ENCODE assay signal across 34 cellular contexts in the genomic region with DNA sequence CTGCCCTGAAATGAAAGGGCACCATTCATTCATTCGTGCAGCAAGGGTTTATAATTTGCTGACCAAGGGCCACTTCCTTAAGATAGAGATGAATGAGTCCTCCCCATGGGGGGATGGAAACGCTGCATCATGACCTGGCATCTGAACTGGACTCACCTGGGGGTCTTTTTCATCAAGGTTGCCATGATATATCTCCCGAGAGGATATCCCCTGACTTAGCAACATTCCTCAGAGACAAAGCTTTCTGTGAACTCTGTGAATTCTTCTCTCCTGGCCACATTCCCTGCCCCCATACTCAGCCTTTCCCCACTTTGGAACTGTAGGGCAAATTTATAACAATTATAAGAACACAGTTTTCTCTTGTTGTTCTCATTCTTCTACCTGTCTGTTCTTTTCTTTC. TPM values are rescaled to one million over a fixed set of nuclear protein-coding genes. Genes with fewer than 3 reads are reported as not detected.
"Had no signal": no experiment of that assay in that cellular context is flagged by ENCODE, and none has a peak within 500 bp of the region (broad histone marks: within the 10 kb centered on the region; RNA-seq: fewer than 3 reads in every experiment).

No MANE protein-coding gene starts in this region.

- H3K9me3 ChIP-seq: SJCRH30 had no signal

- H3K27me3 ChIP-seq: SJCRH30 had no signal

- H3K4me1 ChIP-seq: SJCRH30 had no signal

- H3K27ac ChIP-seq: SJCRH30, SK-N-MC had no signal

- H3K4me3 Mint-ChIP-seq: activated B cell treated with CpG ODN at 0.5 μM for 24 hours; activated CD4-positive, alpha-beta memory T cell treated with anti-CD3 and anti-CD28 coated beads for 36 hours; activated naive CD4-positive, alpha-beta T cell treated with anti-CD3 and anti-CD28 coated beads for 36 hours; activated T-cell treated with anti-CD3 and anti-CD28 coated beads, Interleukin-2, amount 50 U/mL, for 4 hours; activated T-helper 1 cell treated with anti-CD3 and anti-CD28 coated beads, Interleukin-12 subunit alpha, Interleukin-12 subunit beta, Interleukin-2, Interleukin-4 antibody, amounts not matched to agents 30 ng/mL and 10 ng/mL and 1 ng/mL, durations not matched to agents 14 hours and 24 hours and 36 hours; brain had no signal

- DNase-seq: activated B cell treated with CpG ODN at 0.5 μM for 24 hours; activated CD4-positive, alpha-beta memory T cell treated with anti-CD3 and anti-CD28 coated beads for 36 hours; activated CD4-positive, alpha-beta T cell treated with anti-CD3 and anti-CD28 coated beads for 4 hours; activated CD4-positive, alpha-beta T cell treated with anti-CD3 and anti-CD28 coated beads, Interleukin-2, amount 50 U/mL, for 1 hour; activated CD4-positive, CD25-positive, alpha-beta regulatory T cell treated with anti-CD3 and anti-CD28 coated beads, Interleukin-2, amount 50 U/mL, for 72 hours; activated CD8-positive, alpha-beta memory T cell treated with anti-CD3 and anti-CD28 coated beads, Interleukin-2, amount 50 U/mL, for 4 hours; activated gamma-delta T cell treated with Interleukin-2 at 50 U/mL for 16 hours; activated naive CD4-positive, alpha-beta T cell treated with anti-CD3 and anti-CD28 coated beads for 36 hours; activated T-cell treated with anti-CD3 and anti-CD28 coated beads for 4 hours; activated T-cell treated with anti-CD3 and anti-CD28 coated beads, Interleukin-2, amount 50 U/mL, for 4 hours; anterior cingulate cortex; caudate nucleus; cerebellar nuclear complex; NCI-H1105; NCI-H1436; NCI-H1694; NCI-H1930; NCI-H2081 treated with DMSO at 0.1 percent for 48 hours; NCI-H226; NCI-H524 treated with DMSO at 0.1 percent for 48 hours; SHP77; SJCRH30; T1000 had no signal

- H3K27ac Mint-ChIP-seq: activated B cell treated with CpG ODN at 0.5 μM for 24 hours; activated CD4-positive, alpha-beta memory T cell treated with anti-CD3 and anti-CD28 coated beads for 36 hours; activated naive CD4-positive, alpha-beta T cell treated with anti-CD3 and anti-CD28 coated beads for 36 hours; activated naive CD4-positive, alpha-beta T cell treated with anti-CD3 and anti-CD28 coated beads, Interleukin-2, amount 50 U/mL, for 72 hours; activated T-helper 1 cell treated with anti-CD3 and anti-CD28 coated beads, Interleukin-12 subunit alpha, Interleukin-12 subunit beta, Interleukin-2, Interleukin-4 antibody, amounts not matched to agents 30 ng/mL and 10 ng/mL and 1 ng/mL, durations not matched to agents 14 hours and 24 hours and 36 hours had no signal

- H3K9me3 Mint-ChIP-seq: activated T-helper 1 cell treated with anti-CD3 and anti-CD28 coated beads, Interleukin-12 subunit alpha, Interleukin-12 subunit beta, Interleukin-2, Interleukin-4 antibody, amounts not matched to agents 30 ng/mL and 10 ng/mL and 1 ng/mL, durations not matched to agents 14 hours and 24 hours and 36 hours had no signal

- H3K4me1 Mint-ChIP-seq: activated B cell treated with CpG ODN at 0.5 μM for 24 hours had no signal

- H3K27me3 Mint-ChIP-seq: brain had no signal

- ATAC-seq: activated naive CD4-positive, alpha-beta T cell treated with anti-CD3 and anti-CD28 coated beads, Interleukin-2, amount 50 U/mL, for 72 hours; activated T-cell treated with anti-CD3 and anti-CD28 coated beads, Interleukin-2, amount 50 U/mL, for 4 hours; Panc1 had no signal

- H3K36me3 ChIP-seq: SJCRH30 had no signal

- H3K4me3 ChIP-seq: SJCRH30, SK-N-MC had no signal

RNA-seq across cellular contexts. Expression of gene SRRM4, which starts 30.8 kb away (rescaled TPM):
- total RNA-seq: activated B cell treated with CpG ODN at 0.5 μM for 24 hours; activated CD4-positive, alpha-beta memory T cell treated with anti-CD3 and anti-CD28 coated beads for 36 hours; activated naive CD4-positive, alpha-beta T cell treated with anti-CD3 and anti-CD28 coated beads for 36 hours; activated naive CD4-positive, alpha-beta T cell treated with anti-CD3 and anti-CD28 coated beads, Interleukin-2, amount 50 U/mL, for 72 hours; activated T-cell treated with anti-CD3 and anti-CD28 coated beads, Interleukin-2, amount 50 U/mL, for 4 hours; activated T-helper 1 cell treated with anti-CD3 and anti-CD28 coated beads, Interleukin-12 subunit alpha, Interleukin-12 subunit beta, Interleukin-2, Interleukin-4 antibody, amounts not matched to agents 30 ng/mL and 10 ng/mL and 1 ng/mL, durations not matched to agents 14 hours and 24 hours and 36 hours; bronchial epithelial cell; MCF 10A; NCI-H460; RPMI7951; SJCRH30; T-helper 1 cell treated with Interleukin-12 subunit alpha and Interleukin-12 subunit beta and Interleukin-4 antibody, amounts not matched to agents 30 ng/mL and 1 ng/mL, for 36 hours; T-helper 2 cell treated with Interferon-gamma antibody and Interleukin-4, amounts not matched to agents 100 ng/mL and 5 ng/mL, for 36 hours had no signal
